ENCODE assay signal across 21 cellular contexts in genomic region chr22:49598338-49598737, GRCh38.
DNase-seq lines count a peak whose midpoint lies in the region; ATAC-seq and TF ChIP-seq lines count a peak whose summit lies in the region.
"Had no signal": no experiment of that assay in that cellular context is flagged by ENCODE, and none has a peak within 500 bp of the region (broad histone marks: within the 10 kb centered on the region; RNA-seq: fewer than 3 reads in every experiment).

No MANE protein-coding gene starts in this region.

- no peak for TF ChIP-seq CTCF in sigmoid colon (IDR thresholded peaks at IDR 0.05)

- no peak overlapping the region for H3K4me3 ChIP-seq in right cardiac atrium (ENCODE audit: low read length)
- no peak overlapping the region for H3K4me3 ChIP-seq in sigmoid colon
- H3K4me3 ChIP-seq: BLaER1, GM12878, GM23338 had no signal

- H3K36me3 ChIP-seq in sigmoid colon: no peaks in the 10 kb centered on the region

- H3K9me3 ChIP-seq in right cardiac atrium (ENCODE audit: control insufficient read depth, low read length): no peaks in the 10 kb centered on the region
- peaks cover 0 to 3% (median 0%) of the 10 kb centered on the region in 4 donors for H3K9me3 ChIP-seq in sigmoid colon
- H3K9me3 ChIP-seq: Caco-2 had no signal

- H3K4me1 ChIP-seq in right cardiac atrium (ENCODE audit: control insufficient read depth, insufficient read depth, low read length) (no peaks in the 10 kb centered on the region), sigmoid colon (no peaks in the 10 kb centered on the region)
- H3K4me1 ChIP-seq: BLaER1, Caco-2 had no signal

- H3K36me3 Mint-ChIP-seq in activated T-cell treated with anti-CD3 and anti-CD28 coated beads, Interleukin-2, amount 50 U/mL, for 24 hours (ENCODE audit: low read depth): peaks cover 34% of the 10 kb centered on the region

- H3K27ac Mint-ChIP-seq in activated T-cell treated with anti-CD3 and anti-CD28 coated beads, Interleukin-2, amount 50 U/mL, for 24 hours: no peak overlapping the region
- H3K27ac Mint-ChIP-seq: B cell; CD4-positive, CD25-positive, alpha-beta regulatory T cell; CD8-positive, alpha-beta T cell; GM23338; H9 had no signal

- H3K27ac ChIP-seq in right cardiac atrium (ENCODE audit: low read length) (no peak overlapping the region), sigmoid colon (no peak overlapping the region)
- H3K27ac ChIP-seq: 22Rv1, BLaER1, C4-2B had no signal

- no peak for TF ChIP-seq POLR2A in sigmoid colon (IDR thresholded peaks at IDR 0.05)

- H3K27me3 Mint-ChIP-seq in activated T-cell treated with anti-CD3 and anti-CD28 coated beads, Interleukin-2, amount 50 U/mL, for 24 hours: no peaks in the 10 kb centered on the region
- H3K27me3 Mint-ChIP-seq: B cell; CD4-positive, CD25-positive, alpha-beta regulatory T cell had no signal

- intact Hi-C loops in left ventricle myocardium superior (cut with micrococcal nuclease): no loop called here
- intact Hi-C loops in right cardiac atrium (cut with DNase I): no loop called here
- intact Hi-C loops in sigmoid colon (cut with DNase I): no loop called here

- ATAC-seq in left ventricle myocardium superior (no peak), right cardiac atrium (no peak)
- ATAC-seq: CD8-positive, alpha-beta T cell; GM12878; GM23338; HCT116 had no signal

- H3K27me3 ChIP-seq in right cardiac atrium (ENCODE audit: control insufficient read depth, insufficient read depth) (no peaks in the 10 kb centered on the region), sigmoid colon (no peaks in the 10 kb centered on the region)
- H3K27me3 ChIP-seq: BLaER1 had no signal

- peaks cover 24% of the 10 kb centered on the region for H3K4me1 Mint-ChIP-seq in activated T-cell treated with anti-CD3 and anti-CD28 coated beads, Interleukin-2, amount 50 U/mL, for 24 hours (ENCODE audit: low read depth)
- H3K4me1 Mint-ChIP-seq: B cell, GM23338, H9 had no signal

- no peaks in the 10 kb centered on the region for H3K9me3 Mint-ChIP-seq in activated T-cell treated with anti-CD3 and anti-CD28 coated beads, Interleukin-2, amount 50 U/mL, for 24 hours
- H3K9me3 Mint-ChIP-seq: CD4-positive, CD25-positive, alpha-beta regulatory T cell; CD8-positive, alpha-beta T cell had no signal

- WGBS in right cardiac atrium: 87% methylated on average over 9 of the region's 9 CpGs
- 81 to 90% methylated on average over 9 of the region's 9 CpGs for WGBS in sigmoid colon, 2 donors

- H3K4me3 Mint-ChIP-seq in activated T-cell treated with anti-CD3 and anti-CD28 coated beads, Interleukin-2, amount 50 U/mL, for 24 hours: no peak overlapping the region
- H3K4me3 Mint-ChIP-seq: B cell; CD4-positive, CD25-positive, alpha-beta regulatory T cell; CD8-positive, alpha-beta T cell; GM23338; H9 had no signal

- peak; percentile 20 for DNase-seq in activated T-cell treated with anti-CD3 and anti-CD28 coated beads, Interleukin-2, amount 50 U/mL, for 24 hours
- DNase-seq in activated T-cell treated with anti-CD3 and anti-CD28 coated beads, Interleukin-2, amount 50 U/mL, for 1 hour: no peak
- DNase-seq in left ventricle myocardium superior: peak; percentile 11
- DNase-seq in right cardiac atrium: no peak
- peak; percentile 33 for DNase-seq in sigmoid colon
- DNase-seq in effector CD4-positive, alpha-beta T cell: no peak
- DNase-seq in GDM1 (lab: John Stamatoyannopoulos, UW): no peak
- no peak for DNase-seq in glomerular visceral epithelial cell (ENCODE audit: extremely low spot score)
- DNase-seq: CD4-positive, CD25-positive, alpha-beta regulatory T cell; CD8-positive, alpha-beta T cell; DMS153; DND-41; H9 had no signal

- no peak for TF ChIP-seq EP300 in sigmoid colon (IDR thresholded peaks at IDR 0.05)

Comparison
In these comparisons a context has a peak if more than half of its experiments do, and no peak if none do; other contexts are left out.
1. DNase-seq: peak in activated T-cell treated with anti-CD3 and anti-CD28 coated beads, Interleukin-2, amount 50 U/mL, for 24 hours (single experiment), left ventricle myocardium superior (single experiment) and sigmoid colon (single experiment); none in activated T-cell treated with anti-CD3 and anti-CD28 coated beads, Interleukin-2, amount 50 U/mL, for 1 hour (single experiment), right cardiac atrium (0 of 3), effector CD4-positive, alpha-beta T cell (single experiment), GDM1 (single experiment) and glomerular visceral epithelial cell (single experiment).